In the genomic region with DNA sequence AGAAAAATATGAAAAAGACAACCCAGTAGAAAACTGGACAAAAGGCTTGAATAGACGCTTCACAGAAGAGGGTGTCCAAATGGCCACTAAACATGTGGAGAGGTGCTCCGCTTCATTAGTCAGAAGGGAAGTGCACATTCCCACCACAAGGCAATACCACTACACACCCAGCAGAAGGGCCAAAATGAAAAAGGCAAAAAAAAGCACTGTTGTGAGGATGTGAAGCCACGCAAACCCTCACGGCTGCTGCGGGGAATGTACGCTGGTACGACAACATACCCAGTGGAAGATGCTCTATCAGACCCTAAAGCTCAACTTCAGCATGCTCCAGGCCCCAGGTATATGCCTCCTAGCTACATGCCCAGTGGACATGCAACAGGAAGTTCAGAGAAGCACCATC, we compare ENCODE assay signal across 25 cellular contexts. TPM values are rescaled to one million over a fixed set of nuclear protein-coding genes. Genes with fewer than 3 reads are reported as not detected.
DNase-seq lines count a peak whose midpoint lies in the region; ATAC-seq, FAIRE-seq and TF ChIP-seq lines count a peak whose summit lies in the region.
"Had no signal": no experiment of that assay in that cellular context is flagged by ENCODE, and none has a peak within 500 bp of the region (broad histone marks: within the 10 kb centered on the region; RNA-seq: fewer than 3 reads in every experiment).

No MANE protein-coding gene starts in this region.

- POLR2A ChIA-PET in A549 (lab: Yijun Ruan, JAX): no interaction called here
- POLR2A ChIA-PET in activated CD4-positive, alpha-beta memory T cell treated with anti-CD3 and anti-CD28 coated beads, Interleukin-2, amount 10 ng/mL, durations not matched to agents 7 days and 5 days (lab: Charles Lee): interaction anchor here (1.1 to 7.6 kb wide), 5 partner anchors 7 to 55 kb away, joined by 3 to 64 read pairs (median 9); partner anchors contain the start of gene PIK3R5

- DNase-seq in A549 (ENCODE audit: low read depth in 1 of 2, low spot score in 1 of 2) (no peak), mucosa of descending colon (no peak), GOT3 (lab: John Stamatoyannopoulos, UW) (no peak), mammary epithelial cell (no peak)
- DNase-seq in activated CD4-positive, alpha-beta memory T cell treated with anti-CD3 and anti-CD28 coated beads, Interleukin-2, amount 10 ng/mL, durations not matched to agents 7 days and 5 days: no peak
- DNase-seq: activated CD4-positive, CD25-positive, alpha-beta regulatory T cell treated with anti-CD3 and anti-CD28 coated beads, Interleukin-2, amount 50 U/mL, for 72 hours; brain microvascular endothelial cell; Calu3; kidney; lower lobe of right lung; NCI-H1105; NCI-H2029 treated with DMSO at 0.1 percent for 48 hours; NCI-H226; OCI-M1; retina; stimulated activated naive CD4-positive, alpha-beta T cell; tibial artery had no signal

- peaks cover 77% of the 10 kb centered on the region for H3K36me3 Mint-ChIP-seq in activated CD4-positive, alpha-beta memory T cell treated with anti-CD3 and anti-CD28 coated beads, Interleukin-2, amount 10 ng/mL, durations not matched to agents 7 days and 5 days (ENCODE audit: low read depth)
- H3K36me3 Mint-ChIP-seq in dendritic cell treated with granulocyte-macrophage colony-stimulating factor and Interleukin-4, amounts not matched to agents 40 ng/mL and 50 ng/mL, for 4 days (ENCODE audit: low read depth): peaks cover 90% of the 10 kb centered on the region

- H2AFZ ChIP-seq in mammary epithelial cell (ENCODE audit: low read depth, low read length): no peak overlapping the region

- no TSS peak for BruUV-seq in mammary epithelial cell (replicated peaks; lab: Mats Ljungman, UMichigan)

- H3K4me3 Mint-ChIP-seq in activated CD4-positive, alpha-beta memory T cell treated with anti-CD3 and anti-CD28 coated beads, Interleukin-2, amount 10 ng/mL, durations not matched to agents 7 days and 5 days: peak overlapping the region; percentile 48
- no peak overlapping the region for H3K4me3 Mint-ChIP-seq in dendritic cell treated with granulocyte-macrophage colony-stimulating factor and Interleukin-4, amounts not matched to agents 40 ng/mL and 50 ng/mL, for 4 days

- H3K27ac Mint-ChIP-seq in activated CD4-positive, alpha-beta memory T cell treated with anti-CD3 and anti-CD28 coated beads, Interleukin-2, amount 10 ng/mL, durations not matched to agents 7 days and 5 days: peak overlapping the region; percentile 77
- H3K27ac Mint-ChIP-seq in dendritic cell treated with granulocyte-macrophage colony-stimulating factor and Interleukin-4, amounts not matched to agents 40 ng/mL and 50 ng/mL, for 4 days: peak overlapping the region; percentile 57

- dilution Hi-C loops in mammary epithelial cell (cut with HindIII; ENCODE audit: low sequenced_read_pairs): no loop called here

- H3K9me3 ChIP-seq in A549 (peaks cover 21% of the 10 kb centered on the region), mucosa of descending colon (no peaks in the 10 kb centered on the region), mammary epithelial cell (replicated peaks; ENCODE audit: insufficient read depth, low read length) (no peaks in the 10 kb centered on the region)
- peaks cover 8 to 65% (median 20%) of the 10 kb centered on the region in 11 experiments; a peak in 19 of 22 replicates for H3K9me3 ChIP-seq in BLaER1 treated with 17β-estradiol and CSF1 and Interleukin-3, amounts not matched to agents 10 nM and 100 nM (replicated peaks in 1 of 11)
- H3K9me3 ChIP-seq: HAP-1, lower lobe of right lung had no signal

- H3K4me2 ChIP-seq in A549: no peak overlapping the region
- H3K4me2 ChIP-seq in BLaER1 treated with 17β-estradiol and CSF1 and Interleukin-3, amounts not matched to agents 10 nM and 100 nM: peak overlapping the region in 8 of 11 experiments; percentile 4 to 70 (median 47); a peak in 13 of 22 replicates
- no peak overlapping the region for H3K4me2 ChIP-seq in mammary epithelial cell (ENCODE audit: insufficient read depth, low read depth, low read length)
- H3K4me2 ChIP-seq: smooth muscle cell had no signal

- H3K27me3 ChIP-seq in BLaER1 treated with 17β-estradiol and CSF1 and Interleukin-3, amounts not matched to agents 10 nM and 100 nM: no peaks in the 10 kb centered on the region
- H3K27me3 ChIP-seq in mammary epithelial cell (ENCODE audit: insufficient read depth, low read length): no peaks in the 10 kb centered on the region
- H3K27me3 ChIP-seq: brain microvascular endothelial cell had no signal

- TF ChIP-seq RAD21 in A549 (conservative IDR thresholded peaks at IDR 0.05 in 1 of 2, IDR thresholded peaks at IDR 0.05 in 1 of 2): no peak

- peak; percentile 3; the same call in 1 of the 2 replicates for TF ChIP-seq POLR2A in A549 (IDR thresholded peaks at IDR 0.05; ENCODE audit: low read length)

- no peak for TF ChIP-seq EP300 in A549 (IDR thresholded peaks at IDR 0.05)

- H3K4me1 Mint-ChIP-seq in activated CD4-positive, alpha-beta memory T cell treated with anti-CD3 and anti-CD28 coated beads, Interleukin-2, amount 10 ng/mL, durations not matched to agents 7 days and 5 days: peaks cover 84% of the 10 kb centered on the region
- H3K4me1 Mint-ChIP-seq in dendritic cell treated with granulocyte-macrophage colony-stimulating factor and Interleukin-4, amounts not matched to agents 40 ng/mL and 50 ng/mL, for 4 days (ENCODE audit: low read depth): peaks cover 85% of the 10 kb centered on the region

- H4K20me1 ChIP-seq in BLaER1 treated with 17β-estradiol and CSF1 and Interleukin-3, amounts not matched to agents 10 nM and 100 nM: peaks cover 0 to 82% (median 10%) of the 10 kb centered on the region in 11 experiments; a peak in 12 of 22 replicates
- H4K20me1 ChIP-seq in mammary epithelial cell (ENCODE audit: insufficient read depth, low read length): no peaks in the 10 kb centered on the region

- H3K9me3 Mint-ChIP-seq in activated CD4-positive, alpha-beta memory T cell treated with anti-CD3 and anti-CD28 coated beads, Interleukin-2, amount 10 ng/mL, durations not matched to agents 7 days and 5 days: peaks cover 21% of the 10 kb centered on the region
- H3K9me3 Mint-ChIP-seq in dendritic cell treated with granulocyte-macrophage colony-stimulating factor and Interleukin-4, amounts not matched to agents 40 ng/mL and 50 ng/mL, for 4 days: no peaks in the 10 kb centered on the region

- H3K4me1 ChIP-seq in A549 (no peaks in the 10 kb centered on the region), mucosa of descending colon (ENCODE audit: low read depth) (no peaks in the 10 kb centered on the region), mammary epithelial cell (ENCODE audit: insufficient read depth, low read length) (no peaks in the 10 kb centered on the region)
- H3K4me1 ChIP-seq in BLaER1 treated with 17β-estradiol and CSF1 and Interleukin-3, amounts not matched to agents 10 nM and 100 nM: peaks cover 5 to 97% (median 34%) of the 10 kb centered on the region in 10 experiments
- H3K4me1 ChIP-seq: HAP-1, tibial artery had no signal

- no peaks in the 10 kb centered on the region for H3K27me3 Mint-ChIP-seq in activated CD4-positive, alpha-beta memory T cell treated with anti-CD3 and anti-CD28 coated beads, Interleukin-2, amount 10 ng/mL, durations not matched to agents 7 days and 5 days
- no peaks in the 10 kb centered on the region for H3K27me3 Mint-ChIP-seq in dendritic cell treated with granulocyte-macrophage colony-stimulating factor and Interleukin-4, amounts not matched to agents 40 ng/mL and 50 ng/mL, for 4 days

- WGBS in A549 (ENCODE audit: missing lambda C conversion rate): 65% methylated on average over 7 of the region's 7 CpGs
- WGBS in mammary epithelial cell (ENCODE audit: low coverage, missing lambda C conversion rate): 92% methylated on average over 6 of the region's 7 CpGs

- in situ Hi-C loops in mammary epithelial cell (cut with MboI; ENCODE audit: low sequenced_read_pairs in 2 of 2): no loop called here

- intact Hi-C loops in dendritic cell treated with granulocyte-macrophage colony-stimulating factor and Interleukin-4, amounts not matched to agents 40 ng/mL and 50 ng/mL, for 4 days (cut with micrococcal nuclease): no loop called here
- intact Hi-C loops in mucosa of descending colon (cut with DNase I, micrococcal nuclease): loop anchor here in 1 of 2 donors (5.0 kb wide), 1 partner anchor 86 kb away; no protein-coding TSS in a partner anchor
- intact Hi-C loops in mammary epithelial cell (cut with micrococcal nuclease): no loop called here

- no peaks in the 10 kb centered on the region for H3K79me2 ChIP-seq in mammary epithelial cell (ENCODE audit: insufficient read depth, low read length)

- peaks cover 8 to 91% (median 36%) of the 10 kb centered on the region in 11 experiments for H3K36me3 ChIP-seq in BLaER1 treated with 17β-estradiol and CSF1 and Interleukin-3, amounts not matched to agents 10 nM and 100 nM
- H3K36me3 ChIP-seq in mucosa of descending colon (ENCODE audit: low read depth) (no peaks in the 10 kb centered on the region), mammary epithelial cell (ENCODE audit: insufficient read depth, low read length) (no peaks in the 10 kb centered on the region)
- H3K36me3 ChIP-seq: brain microvascular endothelial cell, HAP-1, lower lobe of right lung, tibial artery had no signal

- FAIRE-seq in A549 (lab: Jason Lieb, UNC): no peak
- FAIRE-seq: colon, endometrium, kidney had no signal

- TF ChIP-seq CTCF in A549 (IDR thresholded peaks at IDR 0.05): no peak
- TF ChIP-seq CTCF in mucosa of descending colon (IDR thresholded peaks at IDR 0.05): no peak
- no peak for TF ChIP-seq CTCF in mammary epithelial cell (conservative IDR thresholded peaks at IDR 0.05 in 1 of 2, IDR thresholded peaks at IDR 0.05 in 1 of 2; ENCODE audit: extremely low read depth in 1 of 2, insufficient read depth in 1 of 2, low read depth in 1 of 2, low read length in 2 of 2)

- no peak overlapping the region for H3K4me3 ChIP-seq in A549
- no peak overlapping the region for H3K4me3 ChIP-seq in BLaER1 treated with 17β-estradiol and CSF1 and Interleukin-3, amounts not matched to agents 10 nM and 100 nM
- no peak overlapping the region for H3K4me3 ChIP-seq in mucosa of descending colon
- no peak overlapping the region for H3K4me3 ChIP-seq in mammary epithelial cell (replicated peaks in 1 of 3; ENCODE audit: insufficient read depth in 1 of 3, low read depth in 2 of 3, low read length in 3 of 3)
- H3K4me3 ChIP-seq: HAP-1, lower lobe of right lung, smooth muscle cell, tibial artery had no signal

- H3K27ac ChIP-seq in A549 (no peak overlapping the region), mammary epithelial cell (ENCODE audit: insufficient read depth, low read depth, low read length) (no peak overlapping the region)
- peak overlapping the region in 1 of 11 experiments; percentile 20; a peak in 2 of 22 replicates for H3K27ac ChIP-seq in BLaER1 treated with 17β-estradiol and CSF1 and Interleukin-3, amounts not matched to agents 10 nM and 100 nM
- H3K27ac ChIP-seq: brain microvascular endothelial cell, lower lobe of right lung, tibial artery had no signal

- CTCF ChIA-PET in A549 (lab: Yijun Ruan, JAX): interaction anchor here (1.8 kb wide), 1 partner anchor 50 kb away, joined by 9 read pairs; no protein-coding TSS in a partner anchor
- CTCF ChIA-PET in activated CD4-positive, alpha-beta memory T cell treated with anti-CD3 and anti-CD28 coated beads, Interleukin-2, amount 10 ng/mL, durations not matched to agents 7 days and 5 days (lab: Charles Lee): interaction anchor here (0.6 to 1.6 kb wide), 4 partner anchors 10 to 49 kb away, joined by 3 to 4 read pairs (median 4); no protein-coding TSS in a partner anchor
- CTCF ChIA-PET in mammary epithelial cell (lab: Charles Lee; ENCODE audit: low non-redundant PET): no interaction called here

- 0 out of 6 replicates have a peak, but pooled peaks of 1 of the 2 experiments have one; percentile 48 for ATAC-seq in A549
- no peak for ATAC-seq in mucosa of descending colon
- ATAC-seq in GM18868 (IDR thresholded peaks at IDR 0.05; ENCODE audit: unreplicated experiment): no peak
- ATAC-seq: lower lobe of right lung had no signal

- no peak overlapping the region for H3K9ac ChIP-seq in BLaER1 treated with 17β-estradiol and CSF1 and Interleukin-3, amounts not matched to agents 10 nM and 100 nM
- no peak overlapping the region for H3K9ac ChIP-seq in mammary epithelial cell (ENCODE audit: insufficient read depth, low read length)

RNA-seq across cellular contexts. Expression of gene PIK3R5, which starts 17.0 kb away (rescaled TPM):
- 0.01 TPM in 1 of 2 replicates, not detected in the other for polyA plus RNA-seq in A549 (2011; rRNA removed)
- 0.01 and 0.10 TPM in 2 replicates for polyA plus RNA-seq in A549 (2012; cell fraction: cytosol; rRNA removed)
- 0.28 TPM in 1 of 2 replicates, not detected in the other for polyA plus RNA-seq in A549 (2012; cell fraction: nucleus; rRNA removed)
- polyA plus RNA-seq in A549 (2017; fragmentation: RNase III; extraction: RNeasy Plus Mini Kit Qiagen cat#74134 plus additional on column Dnase treatment): not detected in 3 replicates
- not detected in 2 replicates for polyA minus RNA-seq in A549 (2011; rRNA and poly(A)+ RNA removed)
- total RNA-seq in activated CD4-positive, alpha-beta memory T cell treated with anti-CD3 and anti-CD28 coated beads, Interleukin-2, amount 10 ng/mL, durations not matched to agents 7 days and 5 days: 10 to 100 TPM; 50.3 to 52.7 TPM
- total RNA-seq in mucosa of descending colon: 10 to 100 TPM in 1 of 3 donors, 1 to 10 TPM in 2; 2.7 to 10.4 (median 6.8) TPM
- total RNA-seq in mammary epithelial cell: under 1 TPM in 1 of 2 donors, not detected in 1; 0.71 TPM
- 0.16 TPM for polyA plus RNA-seq in mammary epithelial cell
- polyA minus RNA-seq in mammary epithelial cell: 6.0 TPM
- total RNA-seq: Calu3, fibroblast of lung, smooth muscle cell had no signal
- polyA plus RNA-seq: smooth muscle cell had no signal

Comparison
In these comparisons a context has a peak if more than half of its experiments do, and no peak if none do; other contexts are left out.
1. H3K4me2 ChIP-seq: peak in BLaER1 treated with 17β-estradiol and CSF1 and Interleukin-3, amounts not matched to agents 10 nM and 100 nM (8 of 11); none in A549 (single experiment) and mammary epithelial cell (single experiment).
2. RNA of gene PIK3R5, which starts 17.0 kb away (total RNA-seq): 50.3 to 52.7 TPM in activated CD4-positive, alpha-beta memory T cell treated with anti-CD3 and anti-CD28 coated beads, Interleukin-2, amount 10 ng/mL, durations not matched to agents 7 days and 5 days; 2.7 to 10.4 TPM in mucosa of descending colon and 0.71 TPM in mammary epithelial cell; every median in the first group is over 4 times any median in the second.